In genomic region chr7:2954433-2954853, GRCh38 we compare ENCODE assay signal across 11 cellular contexts.
DNase-seq lines count a peak whose midpoint lies in the region; ATAC-seq and TF ChIP-seq lines count a peak whose summit lies in the region.
"Had no signal": no experiment of that assay in that cellular context is flagged by ENCODE, and none has a peak within 500 bp of the region (broad histone marks: within the 10 kb centered on the region; RNA-seq: fewer than 3 reads in every experiment).

No MANE protein-coding gene starts in this region.

- TF ChIP-seq CTCF in CD8-positive, alpha-beta T cell (IDR thresholded peaks at IDR 0.05), result no peak
- no peak for TF ChIP-seq CTCF in osteoblast (IDR thresholded peaks at IDR 0.05; ENCODE audit: extremely low read depth, low read depth, low read length)

- H3K36me3 Mint-ChIP-seq in CD8-positive, alpha-beta T cell, result peaks cover 76% of the 10 kb centered on the region
- peaks cover 59% of the 10 kb centered on the region for H3K36me3 Mint-ChIP-seq in T-cell

- peak overlapping the region; percentile 89 for H3K27ac Mint-ChIP-seq in CD8-positive, alpha-beta T cell
- peak overlapping the region; percentile 84 to 87 for H3K27ac Mint-ChIP-seq in T-cell
- H3K27ac Mint-ChIP-seq: progenitor cell of endocrine pancreas had no signal

- CTCF ChIA-PET in CD8-positive, alpha-beta T cell (lab: Charles Lee), result interaction anchor here (1.0 to 2.3 kb wide), 5 partner anchors 17 to 200 kb away, joined by 3 to 5 read pairs (median 3); no protein-coding TSS in a partner anchor
- CTCF ChIA-PET in T-cell (lab: Charles Lee), result interaction anchor here in 1 of 2 donors (0.5 to 0.7 kb wide), 2 partner anchors 133 to 157 kb away, joined by 4 to 5 read pairs; no protein-coding TSS in a partner anchor

- POLR2A ChIA-PET in CD8-positive, alpha-beta T cell (lab: Charles Lee), result interaction anchor here (0.7 to 2.9 kb wide), 7 partner anchors 10 to 161 kb away, joined by 3 to 21 read pairs (median 3); no protein-coding TSS in a partner anchor
- POLR2A ChIA-PET in T-cell (lab: Charles Lee), result interaction anchor here in 1 of 2 donors (0.5 kb wide), 1 partner anchor 104 kb away, joined by 4 read pairs; no protein-coding TSS in a partner anchor

- peaks cover 4% of the 10 kb centered on the region for H3K9me3 Mint-ChIP-seq in CD8-positive, alpha-beta T cell
- H3K9me3 Mint-ChIP-seq in T-cell, result peaks cover 0 to 7% (median 5%) of the 10 kb centered on the region in 3 donors

- no peak overlapping the region for H2AFZ ChIP-seq in osteoblast (ENCODE audit: low read length)

- H3K4me2 ChIP-seq in osteoblast (ENCODE audit: insufficient read depth, low read length), result no peak overlapping the region

- H3K79me2 ChIP-seq in osteoblast (ENCODE audit: insufficient read depth, low read length), result no peaks in the 10 kb centered on the region

- H3K9me3 ChIP-seq in CD8-positive, alpha-beta T cell (ENCODE audit: low read length), result no peaks in the 10 kb centered on the region
- H3K9me3 ChIP-seq in osteoblast (ENCODE audit: low read depth, low read length), result no peaks in the 10 kb centered on the region

- no peaks in the 10 kb centered on the region for H3K27me3 ChIP-seq in CD8-positive, alpha-beta T cell (ENCODE audit: insufficient read depth, low read length)
- no peaks in the 10 kb centered on the region for H3K27me3 ChIP-seq in osteoblast (ENCODE audit: insufficient read depth, low read length)

- ATAC-seq in CD8-positive, alpha-beta T cell, result peak; percentile 40
- ATAC-seq in T-cell (replicated peaks in 1 of 4), result peak; percentile 56 to 82 (median 68)

- no peaks in the 10 kb centered on the region for H4K20me1 ChIP-seq in osteoblast (ENCODE audit: insufficient read depth, low read length)

- H3K4me1 ChIP-seq in CD8-positive, alpha-beta T cell (ENCODE audit: insufficient read depth, low read length), result peaks cover 40% of the 10 kb centered on the region
- H3K4me1 ChIP-seq in osteoblast (ENCODE audit: insufficient read depth, low read length), result peaks cover 6% of the 10 kb centered on the region

- DNase-seq in CD8-positive, alpha-beta T cell, result peak in 6 of 7 experiments; percentile 16 to 76 (median 40)
- DNase-seq in T-cell, result peak in 20 of 34 experiments; percentile 6 to 57 (median 17)
- DNase-seq in activated naive CD4-positive, alpha-beta T cell treated with Interleukin-2 at 50 U/mL for 16 hours, result peak; percentile 33
- DNase-seq in osteoblast (ENCODE audit: insufficient read length, low spot score, missing footprints), result peak; percentile 53
- DNase-seq in globus pallidus (ENCODE audit: low spot score), result no peak
- DNase-seq in NCI-H187 treated with DMSO at 0.1 percent for 48 hours (lab: John Stamatoyannopoulos, UW), result no peak
- DNase-seq in amniotic stem cell (lab: John Stamatoyannopoulos, UW), result no peak
- no peak for DNase-seq in GM19240 (ENCODE audit: insufficient read length, low spot score)
- DNase-seq: IMR-90, NCI-H510A had no signal

- H3K36me3 ChIP-seq in CD8-positive, alpha-beta T cell (ENCODE audit: insufficient read depth, low read length), result peaks cover 11% of the 10 kb centered on the region
- H3K36me3 ChIP-seq in osteoblast (ENCODE audit: insufficient read depth, low read length), result no peaks in the 10 kb centered on the region

- H3K4me1 Mint-ChIP-seq in CD8-positive, alpha-beta T cell (ENCODE audit: low read depth), result peaks cover 65% of the 10 kb centered on the region
- peaks cover 67 to 75% (median 71%) of the 10 kb centered on the region in 3 donors for H3K4me1 Mint-ChIP-seq in T-cell

- H3K4me3 Mint-ChIP-seq in CD8-positive, alpha-beta T cell, result peak overlapping the region; percentile 49
- H3K4me3 Mint-ChIP-seq in T-cell, result peak overlapping the region; percentile 21 to 57 (median 43)

- no peaks in the 10 kb centered on the region for H3K27me3 Mint-ChIP-seq in CD8-positive, alpha-beta T cell (ENCODE audit: low read depth)
- no peaks in the 10 kb centered on the region for H3K27me3 Mint-ChIP-seq in T-cell
- H3K27me3 Mint-ChIP-seq: progenitor cell of endocrine pancreas had no signal

- H3K27ac ChIP-seq in CD8-positive, alpha-beta T cell (ENCODE audit: low read depth, low read length), result peak overlapping the region; percentile 20
- no peak overlapping the region for H3K27ac ChIP-seq in osteoblast (ENCODE audit: low read depth, low read length)

- no peak overlapping the region for H3K4me3 ChIP-seq in CD8-positive, alpha-beta T cell (ENCODE audit: low read depth, low read length)
- no peak overlapping the region for H3K4me3 ChIP-seq in osteoblast (ENCODE audit: insufficient read depth, low read length)

- intact Hi-C loops in CD8-positive, alpha-beta T cell (cut with DNase I, micrococcal nuclease), result loop anchor here (1.0 to 10.0 kb wide), 2 partner anchors 89 to 200 kb away; partner anchors contain the start of gene CARD11 (in 1 of the 2)

Comparison
In these comparisons a context has a peak if more than half of its experiments do, and no peak if none do; other contexts are left out.
1. DNase-seq: peak in CD8-positive, alpha-beta T cell (6 of 7), T-cell (20 of 34), activated naive CD4-positive, alpha-beta T cell treated with Interleukin-2 at 50 U/mL for 16 hours (single experiment) and osteoblast (single experiment); none in globus pallidus (single experiment), NCI-H187 treated with DMSO at 0.1 percent for 48 hours (single experiment), amniotic stem cell (single experiment) and GM19240 (single experiment).